8 cellular contexts compared by ENCODE assay signal in genomic region chr16:68590201-68590994, GRCh38. TPM values are rescaled to one million over a fixed set of nuclear protein-coding genes. Genes with fewer than 3 reads are reported as not detected.
A peak's percentile ranks its signal among the peaks of the same experiment; 100 is the strongest.
DNase-seq lines count a peak whose midpoint lies in the region; ATAC-seq, FAIRE-seq and TF ChIP-seq lines count a peak whose summit lies in the region.

No MANE protein-coding gene starts in this region.

- no peaks in the 10 kb centered on the region for H3K9me3 Mint-ChIP-seq in central memory CD8-positive, alpha-beta T cell

- H3K4me1 Mint-ChIP-seq in central memory CD8-positive, alpha-beta T cell = peaks cover 5% of the 10 kb centered on the region

- no peaks in the 10 kb centered on the region for H3K27me3 Mint-ChIP-seq in central memory CD8-positive, alpha-beta T cell

- no peaks in the 10 kb centered on the region for H3K27me3 ChIP-seq in MG63

- peaks cover 2% of the 10 kb centered on the region for H3K36me3 Mint-ChIP-seq in central memory CD8-positive, alpha-beta T cell (ENCODE audit: insufficient read depth)

- no peak overlapping the region for H3K4me3 ChIP-seq in MG63

- no peaks in the 10 kb centered on the region for H3K36me3 ChIP-seq in MG63

- peak; percentile 64 for TF ChIP-seq CTCF in D721Med (IDR thresholded peaks at IDR 0.05; ENCODE audit: insufficient read depth, missing control alignments)

- no peak for FAIRE-seq in D721Med (lab: Jason Lieb, UNC)

- H3K4me3 Mint-ChIP-seq in central memory CD8-positive, alpha-beta T cell = no peak overlapping the region

- peak; percentile 64 for ATAC-seq in central memory CD8-positive, alpha-beta T cell (replicated peaks; ENCODE audit: extremely low read depth, poor library complexity, severe bottlenecking)
- ATAC-seq in HG03378 (IDR thresholded peaks at IDR 0.05; ENCODE audit: unreplicated experiment) = no peak
- ATAC-seq in GM18505 (IDR thresholded peaks at IDR 0.05; ENCODE audit: unreplicated experiment) = no peak

- no peak for TF ChIP-seq POLR2A in GM18505 (IDR thresholded peaks at IDR 0.05; ENCODE audit: borderline replicate concordance, extremely low read depth, insufficient read depth, insufficient read length)

- H3K27ac Mint-ChIP-seq in central memory CD8-positive, alpha-beta T cell (ENCODE audit: low read depth) = peak overlapping the region; percentile 19

- no peaks in the 10 kb centered on the region for H3K9me3 ChIP-seq in MG63

- DNase-seq in D721Med (ENCODE audit: insufficient read length, low spot score) (peak; percentile 30), MG63 (peak; percentile 41), medulla oblongata (ENCODE audit: extremely low spot score) (peak; percentile 25)
- peak; percentile 43 for DNase-seq in activated CD4-positive, alpha-beta T cell treated with anti-CD3 and anti-CD28 coated beads for 1 hour
- peak; percentile 29 for DNase-seq in central memory CD8-positive, alpha-beta T cell (ENCODE audit: low spot score in 2 of 2)
- DNase-seq in stimulated activated CD8-positive, alpha-beta memory T cell treated with anti-CD3 and anti-CD28 coated beads, Interleukin-4, amount 100 ng/mL, for 48 hours = peak; percentile 86

RNA-seq across cellular contexts. Expression of gene ZFP90, which starts 51.3 kb away (rescaled TPM):
- total RNA-seq in MG63 (2014; rRNA removed; shearing (Covaris generic); ENCODE audit: low replicate concordance) = 2.8 and 6.3 TPM in 2 replicates

RNA-seq across cellular contexts. Expression of gene CDH3, which starts 54.7 kb away (rescaled TPM):
- total RNA-seq in MG63 (2014; rRNA removed; shearing (Covaris generic); ENCODE audit: low replicate concordance) = not detected in 2 replicates

Comparison
In these comparisons a context has a peak if more than half of its experiments do, and no peak if none do; other contexts are left out.
1. DNase-seq: peak in every context shown above with its lines; median percentile 86 in stimulated activated CD8-positive, alpha-beta memory T cell treated with anti-CD3 and anti-CD28 coated beads, Interleukin-4, amount 100 ng/mL, for 48 hours; 43 in activated CD4-positive, alpha-beta T cell treated with anti-CD3 and anti-CD28 coated beads for 1 hour; 41 in MG63; 30 in D721Med; 29 in central memory CD8-positive, alpha-beta T cell; 25 in medulla oblongata.